In genomic region chr22:41589601-41590365, GRCh38 we compare ENCODE assay signal across 8 cellular contexts. TPM values are rescaled to one million over a fixed set of nuclear protein-coding genes. Genes with fewer than 3 reads are reported as not detected.
DNase-seq lines count a peak whose midpoint lies in the region; TF ChIP-seq lines count a peak whose summit lies in the region.

PMM1 (minus strand) TSS chr22:41589840; CDS start chr22:41589805, 35 bp downstream.

- H3K4me3 ChIP-seq in effector memory CD4-positive, alpha-beta T cell (ENCODE audit: insufficient read depth, low read depth, low read length, poor library complexity, severe bottlenecking): peak within 1 kb of the TSS; percentile 80

- H3K4me1 ChIP-seq in effector memory CD4-positive, alpha-beta T cell (ENCODE audit: control insufficient read depth, insufficient read depth, low read length, poor library complexity, severe bottlenecking): peaks cover 8% of the 10 kb centered on the region

- POLR2A ChIA-PET in activated CD8-positive, alpha-beta memory T cell treated with anti-CD3 and anti-CD28 coated beads for 36 hours (lab: Charles Lee): interaction anchor here (0.6 to 3.5 kb wide), 15 partner anchors 15 to 1686 kb away, joined by 3 to 40 read pairs (median 4); partner anchors contain the start of genes ACO2, DESI1, PHF5A and POLR3H

- peaks cover 4% of the 10 kb centered on the region for H3K36me3 ChIP-seq in effector memory CD4-positive, alpha-beta T cell (ENCODE audit: control insufficient read depth, insufficient read depth, low read length)

- H3K9me3 ChIP-seq in effector memory CD4-positive, alpha-beta T cell (ENCODE audit: control insufficient read depth, low read length): no peaks in the 10 kb centered on the region

- CTCF ChIA-PET in activated CD8-positive, alpha-beta memory T cell treated with anti-CD3 and anti-CD28 coated beads for 36 hours (lab: Charles Lee): interaction anchor here (0.6 to 0.9 kb wide), 4 partner anchors 15 to 186 kb away, joined by 3 to 5 read pairs (median 3); partner anchors contain the start of genes DESI1 and XRCC6

- TF ChIP-seq CTCF in GM20000 (IDR thresholded peaks at IDR 0.05; ENCODE audit: extremely low read depth, missing control alignments): no peak

- no peaks in the 10 kb centered on the region for H3K27me3 ChIP-seq in effector memory CD4-positive, alpha-beta T cell (replicated peaks; ENCODE audit: control insufficient read depth, insufficient read depth, low read length, poor library complexity, severe bottlenecking)

- H3K27ac ChIP-seq in effector memory CD4-positive, alpha-beta T cell (ENCODE audit: insufficient read depth, low read length, poor library complexity, severe bottlenecking): peak within 1 kb of the TSS; percentile 63

- peak; percentile 99 for DNase-seq in CMK (ENCODE audit: low read depth)
- DNase-seq in GM20000 (ENCODE audit: low spot score): peak; percentile 99
- peak; percentile 98 for DNase-seq in HT-29 (ENCODE audit: low spot score)
- DNase-seq in NOMO-1 (lab: John Stamatoyannopoulos, UW; ENCODE audit: unreplicated experiment in 2 of 2): peak; percentile 99 to 100
- peak; percentile 100 for DNase-seq in effector memory CD4-positive, alpha-beta T cell
- peak; percentile 99 for DNase-seq in medulla oblongata (ENCODE audit: extremely low spot score)
- peak; percentile 100 for DNase-seq in stimulated activated CD8-positive, alpha-beta memory T cell treated with anti-CD3 and anti-CD28 coated beads, Interleukin-12 subunit alpha, Interleukin-12 subunit beta, amount 100 ng/mL, for 1 hour (ENCODE audit: low read depth)

RNA-seq across cellular contexts. Expression of gene PMM1, which starts in this region (rescaled TPM):
- total RNA-seq in HT-29 (2014; rRNA removed; shearing (Covaris generic)): 19.6 and 22.5 TPM in 2 replicates
- total RNA-seq in activated CD8-positive, alpha-beta memory T cell treated with anti-CD3 and anti-CD28 coated beads for 36 hours: 10 to 100 TPM; 30.5 to 31.1 TPM

Comparison
In these comparisons a context has a peak if more than half of its experiments do, and no peak if none do; other contexts are left out.
1. Peak in every context shown above with its lines: DNase-seq, H3K4me3 ChIP-seq and H3K27ac ChIP-seq.